In the genomic region with DNA sequence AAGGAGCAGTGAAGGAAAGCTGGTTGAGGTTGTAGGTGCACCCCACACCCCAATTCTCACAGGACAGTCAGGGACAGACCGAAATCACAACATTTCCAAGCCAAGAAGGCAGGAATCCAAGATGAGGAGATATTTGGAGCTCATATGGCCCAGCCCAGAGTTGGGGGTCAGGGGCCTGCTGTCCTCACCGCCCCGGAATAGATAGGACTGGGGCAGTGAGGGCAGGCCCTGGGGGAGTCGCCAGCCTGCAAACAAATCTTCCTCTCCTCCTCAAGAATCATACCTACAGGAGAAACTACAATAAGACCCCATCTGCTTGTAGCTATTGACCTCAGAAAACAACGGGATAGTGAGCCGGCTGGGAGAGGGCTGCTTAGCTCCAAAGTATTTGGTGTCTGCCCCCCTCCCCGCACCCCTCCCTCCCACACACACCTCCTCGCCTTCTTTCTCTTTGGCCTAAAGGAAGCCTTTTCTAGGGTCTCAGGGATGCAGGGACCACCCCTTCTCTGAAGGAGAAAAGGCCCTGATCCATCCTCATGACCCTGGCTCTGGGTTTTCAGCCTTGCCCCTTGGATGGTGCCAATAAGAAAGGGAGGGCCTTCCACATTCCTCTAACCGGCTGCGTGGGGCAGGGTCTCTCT, we compare ENCODE assay signal across 19 cellular contexts. TPM values are rescaled to one million over a fixed set of nuclear protein-coding genes. Genes with fewer than 3 reads are reported as not detected.
DNase-seq lines count a peak whose midpoint lies in the region; ATAC-seq and TF ChIP-seq lines count a peak whose summit lies in the region.
"Had no signal": no experiment of that assay in that cellular context is flagged by ENCODE, and none has a peak within 500 bp of the region (broad histone marks: within the 10 kb centered on the region; RNA-seq: fewer than 3 reads in every experiment).

No MANE protein-coding gene starts in this region.

- H3K9me3 ChIP-seq in breast epithelium (no peaks in the 10 kb centered on the region), mammary epithelial cell (replicated peaks; ENCODE audit: insufficient read depth, low read length) (no peaks in the 10 kb centered on the region), subcutaneous abdominal adipose tissue (ENCODE audit: control insufficient read depth in 5 of 5, low read length in 5 of 5) (no peaks in the 10 kb centered on the region), PC-9 (ENCODE audit: insufficient read depth, low read depth) (no peaks in the 10 kb centered on the region; the same call in 1 of the 2 replicates)
- H3K9me3 ChIP-seq: sigmoid colon had no signal

- H3K4me1 ChIP-seq in breast epithelium (peaks cover 0 to 11% of the 10 kb centered on the region in 2 donors), mammary epithelial cell (ENCODE audit: insufficient read depth, low read length) (peaks cover 4% of the 10 kb centered on the region), subcutaneous abdominal adipose tissue (ENCODE audit: control insufficient read depth in 5 of 5, insufficient read depth in 5 of 5, low read length in 5 of 5) (peaks cover 2 to 69% (median 59%) of the 10 kb centered on the region in 5 donors), PC-9 (replicated peaks; ENCODE audit: insufficient read depth) (no peaks in the 10 kb centered on the region)

- in situ Hi-C loops in mammary epithelial cell (cut with MboI; ENCODE audit: low sequenced_read_pairs in 2 of 2), result no loop called here

- H3K79me2 ChIP-seq in mammary epithelial cell (ENCODE audit: insufficient read depth, low read length), result no peaks in the 10 kb centered on the region
- no peaks in the 10 kb centered on the region for H3K79me2 ChIP-seq in PC-9 (ENCODE audit: low read depth)

- H4K20me1 ChIP-seq in mammary epithelial cell (ENCODE audit: insufficient read depth, low read length) (peaks cover 2% of the 10 kb centered on the region), PC-9 (ENCODE audit: insufficient read depth) (no peaks in the 10 kb centered on the region)

- H3K27me3 ChIP-seq in breast epithelium (peaks cover 0 to 95% of the 10 kb centered on the region in 2 donors), mammary epithelial cell (ENCODE audit: insufficient read depth, low read length) (peaks cover 56% of the 10 kb centered on the region), subcutaneous abdominal adipose tissue (ENCODE audit: control insufficient read depth in 5 of 5, insufficient read depth in 4 of 5, low read length in 5 of 5) (peaks cover 0 to 45% (median 36%) of the 10 kb centered on the region in 5 donors), PC-9 (ENCODE audit: insufficient read depth, low read depth) (peaks cover 76% of the 10 kb centered on the region)

- intact Hi-C loops in breast epithelium (cut with DNase I; ENCODE audit: low total_unique reads) (no loop called here), mammary epithelial cell (cut with micrococcal nuclease) (no loop called here), PC-9 (cut with micrococcal nuclease; ENCODE audit: unreplicated experiment) (no loop called here)

- H3K4me1 Mint-ChIP-seq in naive thymus-derived CD8-positive, alpha-beta T cell, result peaks cover 11 to 43% (median 37%) of the 10 kb centered on the region in 4 donors
- H3K4me1 Mint-ChIP-seq in activated CD4-positive, alpha-beta T cell treated with anti-CD3 and anti-CD28 coated beads, Interleukin-2, amount 10 ng/mL, durations not matched to agents 7 days and 5 days, result peaks cover 19% of the 10 kb centered on the region

- no peaks in the 10 kb centered on the region for H3F3A ChIP-seq in PC-9 (ENCODE audit: insufficient read depth, low read depth)

- no peak overlapping the region for H2AFZ ChIP-seq in mammary epithelial cell (ENCODE audit: low read depth, low read length)
- H2AFZ ChIP-seq in PC-9, result no peak overlapping the region

- peaks cover 0 to 5% (median 0%) of the 10 kb centered on the region in 9 donors for H3K9me3 Mint-ChIP-seq in naive thymus-derived CD8-positive, alpha-beta T cell
- H3K9me3 Mint-ChIP-seq in activated CD4-positive, alpha-beta T cell treated with anti-CD3 and anti-CD28 coated beads, Interleukin-2, amount 10 ng/mL, durations not matched to agents 7 days and 5 days, result no peaks in the 10 kb centered on the region
- H3K9me3 Mint-ChIP-seq: activated naive CD8-positive, alpha-beta T cell treated with anti-CD3 and anti-CD28 coated beads, Interleukin-2, amount 10 ng/mL, durations not matched to agents 7 days and 5 days; nephron progenitor cell had no signal

- peaks cover 46 to 87% (median 58%) of the 10 kb centered on the region in 5 donors for H3K27me3 Mint-ChIP-seq in naive thymus-derived CD8-positive, alpha-beta T cell
- peaks cover 77% of the 10 kb centered on the region for H3K27me3 Mint-ChIP-seq in activated CD4-positive, alpha-beta T cell treated with anti-CD3 and anti-CD28 coated beads, Interleukin-2, amount 10 ng/mL, durations not matched to agents 7 days and 5 days

- DNase-seq in breast epithelium (ENCODE audit: low spot score in 2 of 2) (no peak), mammary epithelial cell (no peak), coronary artery (ENCODE audit: low spot score) (no peak), PC-9 (no peak), activated T-cell treated with anti-CD3 and anti-CD28 coated beads for 4 hours (no peak)
- no peak for DNase-seq in naive thymus-derived CD8-positive, alpha-beta T cell
- no peak for DNase-seq in activated CD4-positive, alpha-beta T cell treated with anti-CD3 and anti-CD28 coated beads, Interleukin-2, amount 10 ng/mL, durations not matched to agents 7 days and 5 days
- DNase-seq: activated naive CD8-positive, alpha-beta T cell treated with anti-CD3 and anti-CD28 coated beads, Interleukin-2, amount 10 ng/mL, durations not matched to agents 7 days and 5 days; cerebellar nuclear complex; NCI-H1092; NCI-H2227 treated with DMSO at 0.1 percent for 48 hours; sigmoid colon; stimulated activated naive CD4-positive, alpha-beta T cell treated with Interleukin-2 at 50 U/mL for 16 hours had no signal

- H3K36me3 ChIP-seq in breast epithelium (no peaks in the 10 kb centered on the region), mammary epithelial cell (ENCODE audit: insufficient read depth, low read length) (no peaks in the 10 kb centered on the region), subcutaneous abdominal adipose tissue (ENCODE audit: control insufficient read depth in 5 of 5, insufficient read depth in 5 of 5, low read length in 5 of 5) (no peaks in the 10 kb centered on the region), PC-9 (ENCODE audit: low read depth) (no peaks in the 10 kb centered on the region)
- H3K36me3 ChIP-seq: sigmoid colon had no signal

- peak overlapping the region in 2 of 3 donors; percentile 49 to 57 for H3K4me3 ChIP-seq in breast epithelium
- H3K4me3 ChIP-seq in mammary epithelial cell (replicated peaks in 1 of 3; ENCODE audit: insufficient read depth in 1 of 3, low read depth in 2 of 3, low read length in 3 of 3), result no peak overlapping the region
- peak overlapping the region; percentile 60 for H3K4me3 ChIP-seq in coronary artery
- peak overlapping the region in 4 of 5 donors; percentile 40 to 71 (median 54) for H3K4me3 ChIP-seq in subcutaneous abdominal adipose tissue (ENCODE audit: low read depth in 1 of 5, low read length in 5 of 5)
- no peak overlapping the region for H3K4me3 ChIP-seq in PC-9

- no peak for TF ChIP-seq POLR2A in breast epithelium (IDR thresholded peaks at IDR 0.05)

- BruUV-seq in mammary epithelial cell (replicated peaks; lab: Mats Ljungman, UMichigan), result no TSS peak
- no TSS peak for BruUV-seq in PC-9 (replicated peaks; lab: Mats Ljungman, UMichigan)

- CTCF ChIA-PET in mammary epithelial cell (lab: Charles Lee; ENCODE audit: low non-redundant PET) (no interaction called here), PC-9 (lab: Charles Lee) (no interaction called here)
- CTCF ChIA-PET in activated CD4-positive, alpha-beta T cell treated with anti-CD3 and anti-CD28 coated beads, Interleukin-2, amount 10 ng/mL, durations not matched to agents 7 days and 5 days (lab: Charles Lee), result interaction anchor here (1.0 to 1.7 kb wide), 2 partner anchors 10 to 12 kb away, joined by 4 read pairs; no protein-coding TSS in a partner anchor

- H3K27ac Mint-ChIP-seq in naive thymus-derived CD8-positive, alpha-beta T cell, result peak overlapping the region in 1 of 10 donors; percentile 12
- no peak overlapping the region for H3K27ac Mint-ChIP-seq in activated CD4-positive, alpha-beta T cell treated with anti-CD3 and anti-CD28 coated beads, Interleukin-2, amount 10 ng/mL, durations not matched to agents 7 days and 5 days
- H3K27ac Mint-ChIP-seq: activated naive CD8-positive, alpha-beta T cell treated with anti-CD3 and anti-CD28 coated beads, Interleukin-2, amount 10 ng/mL, durations not matched to agents 7 days and 5 days; nephron progenitor cell had no signal

- H3K9me2 ChIP-seq in PC-9 (ENCODE audit: insufficient read depth), result no peaks in the 10 kb centered on the region

- dilution Hi-C loops in mammary epithelial cell (cut with HindIII; ENCODE audit: low sequenced_read_pairs), result no loop called here

- H3K27ac ChIP-seq in breast epithelium (no peak overlapping the region), mammary epithelial cell (ENCODE audit: insufficient read depth, low read depth, low read length) (no peak overlapping the region), coronary artery (no peak overlapping the region), subcutaneous abdominal adipose tissue (ENCODE audit: low read depth, low read length) (peak overlapping the region; percentile 41), PC-9 (no peak overlapping the region)
- H3K27ac ChIP-seq: epithelial cell of prostate, sigmoid colon, VCaP had no signal

- no peaks in the 10 kb centered on the region for H3K36me3 Mint-ChIP-seq in naive thymus-derived CD8-positive, alpha-beta T cell
- H3K36me3 Mint-ChIP-seq in activated CD4-positive, alpha-beta T cell treated with anti-CD3 and anti-CD28 coated beads, Interleukin-2, amount 10 ng/mL, durations not matched to agents 7 days and 5 days (ENCODE audit: low read depth), result peaks cover 13% of the 10 kb centered on the region
- H3K36me3 Mint-ChIP-seq: IgD-negative memory B cell had no signal

- peak overlapping the region in 8 of 10 donors; percentile 42 to 90 (median 74) for H3K4me3 Mint-ChIP-seq in naive thymus-derived CD8-positive, alpha-beta T cell
- no peak overlapping the region for H3K4me3 Mint-ChIP-seq in activated CD4-positive, alpha-beta T cell treated with anti-CD3 and anti-CD28 coated beads, Interleukin-2, amount 10 ng/mL, durations not matched to agents 7 days and 5 days

- TF ChIP-seq CTCF in breast epithelium (IDR thresholded peaks at IDR 0.05) (no peak), mammary epithelial cell (conservative IDR thresholded peaks at IDR 0.05 in 1 of 2, IDR thresholded peaks at IDR 0.05 in 1 of 2; ENCODE audit: extremely low read depth in 1 of 2, insufficient read depth in 1 of 2, low read depth in 1 of 2, low read length in 2 of 2) (no peak), coronary artery (IDR thresholded peaks at IDR 0.05) (no peak), PC-9 (conservative IDR thresholded peaks at IDR 0.05) (no peak)

- H3K9ac ChIP-seq in mammary epithelial cell (ENCODE audit: insufficient read depth, low read length) (no peak overlapping the region), subcutaneous abdominal adipose tissue (ENCODE audit: low read length in 5 of 5) (peak overlapping the region in 3 of 5 donors; percentile 16 to 74 (median 39))

- no peak overlapping the region for H3K4me2 ChIP-seq in mammary epithelial cell (ENCODE audit: insufficient read depth, low read depth, low read length)
- H3K4me2 ChIP-seq in PC-9, result no peak overlapping the region

- ATAC-seq in naive thymus-derived CD8-positive, alpha-beta T cell, result no peak

- POLR2A ChIA-PET in naive thymus-derived CD8-positive, alpha-beta T cell (lab: Charles Lee), result no interaction called here
- POLR2A ChIA-PET in PC-9 (lab: Charles Lee; ENCODE audit: unreplicated experiment), result no interaction called here
- POLR2A ChIA-PET in activated CD4-positive, alpha-beta T cell treated with anti-CD3 and anti-CD28 coated beads, Interleukin-2, amount 10 ng/mL, durations not matched to agents 7 days and 5 days (lab: Charles Lee), result no interaction called here

- 30% methylated on average over 4 of the region's 10 CpGs for WGBS in mammary epithelial cell (ENCODE audit: low coverage, missing lambda C conversion rate)

RNA-seq across cellular contexts. Expression of a gene that starts 3.8 kb away (rescaled TPM):
- total RNA-seq in breast epithelium, result 1 to 10 TPM in 2 of 3 donors, under 1 TPM in 1; 0.29 to 6.4 (median 1.6) TPM
- total RNA-seq in mammary epithelial cell, result under 1 TPM in 1 of 2 donors, not detected in 1; 0.33 TPM
- polyA plus RNA-seq in mammary epithelial cell, result not detected
- not detected for polyA minus RNA-seq in mammary epithelial cell
- total RNA-seq in naive thymus-derived CD8-positive, alpha-beta T cell, result not detected
- polyA plus RNA-seq in naive thymus-derived CD8-positive, alpha-beta T cell, result not detected
- not detected in 2 replicates for total RNA-seq in PC-9 (2021)
- not detected for total RNA-seq in activated CD4-positive, alpha-beta T cell treated with anti-CD3 and anti-CD28 coated beads, Interleukin-2, amount 10 ng/mL, durations not matched to agents 7 days and 5 days
- total RNA-seq: activated naive CD8-positive, alpha-beta T cell treated with anti-CD3 and anti-CD28 coated beads, Interleukin-2, amount 10 ng/mL, durations not matched to agents 7 days and 5 days; sigmoid colon had no signal
- polyA plus RNA-seq: AG04450, IgD-negative memory B cell, sigmoid colon had no signal

Comparison
In these comparisons a context has a peak if more than half of its experiments do, and no peak if none do; other contexts are left out.
1. H3K4me3 ChIP-seq: peak in breast epithelium (2 of 3), coronary artery (single experiment) and subcutaneous abdominal adipose tissue (4 of 5); none in mammary epithelial cell (0 of 3) and PC-9 (single experiment).